In genomic region chr11:73555615-73556014, GRCh38 we compare ENCODE assay signal across 26 cellular contexts.
"Had no signal": no experiment of that assay in that cellular context is flagged by ENCODE, and none has a peak within 500 bp of the region (broad histone marks: within the 10 kb centered on the region; RNA-seq: fewer than 3 reads in every experiment).

No MANE protein-coding gene starts in this region.

- H3K4me3 ChIP-seq: colonic mucosa, esophagus muscularis mucosa, gastrocnemius medialis had no signal

- H3K27ac Mint-ChIP-seq: activated CD4-positive, alpha-beta memory T cell treated with anti-CD3 and anti-CD28 coated beads, Interleukin-2, amount 10 ng/mL, durations not matched to agents 7 days and 5 days; activated CD4-positive, alpha-beta T cell treated with anti-CD3 and anti-CD28 coated beads for 36 hours; activated CD4-positive, alpha-beta T cell treated with anti-CD3 and anti-CD28 coated beads, Interleukin-2, amount 10 ng/mL, durations not matched to agents 24 days and 14 days; activated naive CD8-positive, alpha-beta T cell; activated T-cell treated with anti-CD3 and anti-CD28 coated beads, Interleukin-2, amount 50 U/mL, for 24 hours; activated T-helper 17 cell treated with anti-CD3 and anti-CD28 coated beads, Interleukin-2, amount 50 U/mL, for 72 hours had no signal

- H3K27ac ChIP-seq: brain microvascular endothelial cell, colonic mucosa, esophagus muscularis mucosa, foreskin keratinocyte, gastrocnemius medialis had no signal

- ATAC-seq: activated CD4-positive, alpha-beta T cell treated with anti-CD3 and anti-CD28 coated beads for 36 hours; activated T-helper 17 cell treated with anti-CD3 and anti-CD28 coated beads, Interleukin-2, amount 50 U/mL, for 72 hours; foreskin keratinocyte; gastrocnemius medialis had no signal

- H3K36me3 ChIP-seq: brain microvascular endothelial cell, colonic mucosa, esophagus muscularis mucosa, gastrocnemius medialis had no signal

- H3K9me3 ChIP-seq: colonic mucosa, esophagus muscularis mucosa, gastrocnemius medialis had no signal

- H3K4me3 Mint-ChIP-seq: activated CD4-positive, alpha-beta memory T cell treated with anti-CD3 and anti-CD28 coated beads, Interleukin-2, amount 10 ng/mL, durations not matched to agents 7 days and 5 days; activated CD4-positive, alpha-beta T cell treated with anti-CD3 and anti-CD28 coated beads for 36 hours; activated CD4-positive, alpha-beta T cell treated with anti-CD3 and anti-CD28 coated beads, Interleukin-2, amount 10 ng/mL, durations not matched to agents 24 days and 14 days; activated naive CD8-positive, alpha-beta T cell; activated T-cell treated with anti-CD3 and anti-CD28 coated beads, Interleukin-2, amount 50 U/mL, for 24 hours; activated T-helper 17 cell treated with anti-CD3 and anti-CD28 coated beads, Interleukin-2, amount 50 U/mL, for 72 hours had no signal

- H3K27me3 Mint-ChIP-seq: activated CD4-positive, alpha-beta memory T cell treated with anti-CD3 and anti-CD28 coated beads, Interleukin-2, amount 10 ng/mL, durations not matched to agents 7 days and 5 days; activated CD4-positive, alpha-beta T cell treated with anti-CD3 and anti-CD28 coated beads for 36 hours; activated CD4-positive, alpha-beta T cell treated with anti-CD3 and anti-CD28 coated beads, Interleukin-2, amount 10 ng/mL, durations not matched to agents 24 days and 14 days; activated naive CD8-positive, alpha-beta T cell; activated T-cell treated with anti-CD3 and anti-CD28 coated beads, Interleukin-2, amount 50 U/mL, for 24 hours; activated T-helper 17 cell treated with anti-CD3 and anti-CD28 coated beads, Interleukin-2, amount 50 U/mL, for 72 hours had no signal

- H3K4me1 ChIP-seq: colonic mucosa, foreskin keratinocyte had no signal

- H3K27me3 ChIP-seq: brain microvascular endothelial cell, colonic mucosa, esophagus muscularis mucosa, foreskin keratinocyte, gastrocnemius medialis had no signal

- H3K9me3 Mint-ChIP-seq: activated CD4-positive, alpha-beta memory T cell treated with anti-CD3 and anti-CD28 coated beads, Interleukin-2, amount 10 ng/mL, durations not matched to agents 7 days and 5 days; activated CD4-positive, alpha-beta T cell treated with anti-CD3 and anti-CD28 coated beads, Interleukin-2, amount 10 ng/mL, durations not matched to agents 24 days and 14 days; activated T-cell treated with anti-CD3 and anti-CD28 coated beads, Interleukin-2, amount 50 U/mL, for 24 hours; activated T-helper 17 cell treated with anti-CD3 and anti-CD28 coated beads, Interleukin-2, amount 50 U/mL, for 72 hours had no signal

- DNase-seq: activated CD4-positive, alpha-beta memory T cell treated with anti-CD3 and anti-CD28 coated beads, Interleukin-2, amount 10 ng/mL, durations not matched to agents 7 days and 5 days; activated CD4-positive, alpha-beta T cell treated with anti-CD3 and anti-CD28 coated beads for 36 hours; activated CD4-positive, alpha-beta T cell treated with anti-CD3 and anti-CD28 coated beads, Interleukin-2, amount 10 ng/mL, durations not matched to agents 24 days and 14 days; activated CD4-positive, CD25-positive, alpha-beta regulatory T cell; activated CD4-positive, CD25-positive, alpha-beta regulatory T cell treated with anti-CD3 and anti-CD28 coated beads, Interleukin-2, amount 50 U/mL, for 72 hours; activated CD8-positive, alpha-beta memory T cell treated with anti-CD3 and anti-CD28 coated beads, Interleukin-2, amount 50 U/mL, for 48 hours; activated effector memory CD4-positive, alpha-beta T cell treated with Interleukin-2 at 50 U/mL for 16 hours; activated gamma-delta T cell treated with Interleukin-2 at 50 U/mL for 16 hours; activated naive CD4-positive, alpha-beta T cell treated with anti-CD3 and anti-CD28 coated beads, Interleukin-2, amount 50 U/mL, for 16 hours; activated naive CD4-positive, alpha-beta T cell treated with Interleukin-2 at 50 U/mL for 16 hours; activated T-cell treated with anti-CD3 and anti-CD28 coated beads for 4 hours; activated T-cell treated with anti-CD3 and anti-CD28 coated beads, Interleukin-2, amount 50 U/mL, for 24 hours; amniotic stem cell; anterior cingulate cortex; brain microvascular endothelial cell; central memory CD4-positive, alpha-beta T cell; cerebellar nuclear complex; colonic mucosa; effector CD8-positive, alpha-beta T cell; foreskin keratinocyte; gastrocnemius medialis; glutamatergic neuron; T-helper 2 cell had no signal
